1 cellular context compared by ENCODE assay signal in genomic region chr1:31647106-31647505, GRCh38.
TF ChIP-seq lines count a peak whose summit lies in the region.

No MANE protein-coding gene starts in this region.

TF ChIP-seq in GM23338, 12 proteins besides CTCF, POLR2A, EP300 and RAD21 (continued from another document):
- TF ChIP-seq CREB1 (CRISPR knock-in tag; IDR thresholded peaks at IDR 0.05; ENCODE audit: low read depth), result no peak
- TF ChIP-seq NANOG (IDR thresholded peaks at IDR 0.05; ENCODE audit: borderline replicate concordance), result no peak
- TF ChIP-seq STAT1 (IDR thresholded peaks at IDR 0.05; ENCODE audit: unreplicated experiment), result no peak
